ENCODE assay signal across 8 cellular contexts in the genomic region with DNA sequence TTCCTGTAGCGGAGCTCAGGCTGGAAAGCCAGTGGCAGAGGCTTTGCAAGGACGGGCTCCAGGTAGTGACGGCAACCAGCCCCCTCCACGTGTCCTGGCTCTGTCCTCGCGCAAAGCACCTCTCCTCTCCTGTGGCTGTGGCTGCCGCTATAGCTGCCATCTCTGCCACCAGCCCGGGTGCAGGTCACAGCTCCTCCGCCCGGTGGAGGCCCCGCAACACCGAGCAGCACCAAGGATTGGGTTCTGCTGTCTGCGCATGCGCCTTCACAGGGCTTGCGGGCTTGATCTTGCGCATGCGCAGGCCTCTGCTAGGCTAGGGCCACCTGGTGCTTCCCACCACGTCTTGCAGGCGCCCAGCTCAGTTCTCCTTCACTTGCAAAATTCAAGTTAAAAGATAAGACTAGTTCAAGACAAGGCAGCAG.
DNase-seq lines count a peak whose midpoint lies in the region; ATAC-seq and TF ChIP-seq lines count a peak whose summit lies in the region.

No MANE protein-coding gene starts in this region.

- in situ Hi-C loops in gastrocnemius medialis (cut with MboI; ENCODE audit: low sequenced_read_pairs in 4 of 4) = no loop called here

- H3K27ac Mint-ChIP-seq in stimulated activated memory B cell treated with anti-CD40 and anti-IgM and Interleukin-4, amounts not matched to agents 10 μg/mL and 1 μg/mL and 100 μg/mL, for 72 hours = no peak overlapping the region

- H3K27me3 Mint-ChIP-seq in activated T-cell treated with anti-CD3 and anti-CD28 coated beads, Interleukin-2, amount 50 U/mL, for 4 hours (ENCODE audit: low read depth) = peaks cover 5% of the 10 kb centered on the region
- H3K27me3 Mint-ChIP-seq in stimulated activated memory B cell treated with anti-CD40 and anti-IgM and Interleukin-4, amounts not matched to agents 10 μg/mL and 1 μg/mL and 100 μg/mL, for 72 hours = peaks cover 24% of the 10 kb centered on the region

- no peak for TF ChIP-seq CTCF in gastrocnemius medialis (IDR thresholded peaks at IDR 0.05 in 4 of 5, conservative IDR thresholded peaks at IDR 0.05 in 1 of 5)

- no peak overlapping the region for H3K4me3 ChIP-seq in gastrocnemius medialis

- no peaks in the 10 kb centered on the region for H3K27me3 ChIP-seq in gastrocnemius medialis

- H3K9me3 ChIP-seq in gastrocnemius medialis = no peaks in the 10 kb centered on the region

- TF ChIP-seq POLR2A in gastrocnemius medialis (IDR thresholded peaks at IDR 0.05) = no peak

- ATAC-seq in HG03469 (IDR thresholded peaks at IDR 0.05; ENCODE audit: unreplicated experiment) = peak; percentile 57
- ATAC-seq in activated T-cell treated with anti-CD3 and anti-CD28 coated beads, Interleukin-2, amount 50 U/mL, for 4 hours = peak; percentile 51 to 70
- peak; percentile 70 for ATAC-seq in stimulated activated memory B cell treated with anti-CD40 and anti-IgM and Interleukin-4, amounts not matched to agents 10 μg/mL and 1 μg/mL and 100 μg/mL, for 72 hours
- ATAC-seq in gastrocnemius medialis = no peak

- no peak overlapping the region for H3K27ac ChIP-seq in gastrocnemius medialis

- H3K4me1 Mint-ChIP-seq in activated T-cell treated with anti-CD3 and anti-CD28 coated beads, Interleukin-2, amount 50 U/mL, for 4 hours (ENCODE audit: low read depth) = no peaks in the 10 kb centered on the region
- no peaks in the 10 kb centered on the region for H3K4me1 Mint-ChIP-seq in stimulated activated memory B cell treated with anti-CD40 and anti-IgM and Interleukin-4, amounts not matched to agents 10 μg/mL and 1 μg/mL and 100 μg/mL, for 72 hours

- H3K4me3 Mint-ChIP-seq in activated T-cell treated with anti-CD3 and anti-CD28 coated beads, Interleukin-2, amount 50 U/mL, for 4 hours = no peak overlapping the region
- H3K4me3 Mint-ChIP-seq in stimulated activated memory B cell treated with anti-CD40 and anti-IgM and Interleukin-4, amounts not matched to agents 10 μg/mL and 1 μg/mL and 100 μg/mL, for 72 hours = peak overlapping the region; percentile 40

- no peaks in the 10 kb centered on the region for H3K4me1 ChIP-seq in gastrocnemius medialis

- intact Hi-C loops in gastrocnemius medialis (cut with DNase I; ENCODE audit: low total_unique reads) = no loop called here

- H3K9me3 Mint-ChIP-seq in activated T-cell treated with anti-CD3 and anti-CD28 coated beads, Interleukin-2, amount 50 U/mL, for 4 hours = no peaks in the 10 kb centered on the region
- H3K9me3 Mint-ChIP-seq in stimulated activated memory B cell treated with anti-CD40 and anti-IgM and Interleukin-4, amounts not matched to agents 10 μg/mL and 1 μg/mL and 100 μg/mL, for 72 hours = peaks cover 3% of the 10 kb centered on the region

- no peaks in the 10 kb centered on the region for H3K36me3 Mint-ChIP-seq in activated T-cell treated with anti-CD3 and anti-CD28 coated beads, Interleukin-2, amount 50 U/mL, for 4 hours (ENCODE audit: insufficient read depth)
- no peaks in the 10 kb centered on the region for H3K36me3 Mint-ChIP-seq in stimulated activated memory B cell treated with anti-CD40 and anti-IgM and Interleukin-4, amounts not matched to agents 10 μg/mL and 1 μg/mL and 100 μg/mL, for 72 hours

- H3K36me3 ChIP-seq in gastrocnemius medialis = no peaks in the 10 kb centered on the region

- DNase-seq in activated T-cell treated with anti-CD3 and anti-CD28 coated beads, Interleukin-2, amount 50 U/mL, for 4 hours = peak; percentile 36
- DNase-seq in hepatic stellate cell (ENCODE audit: low spot score) = peak; percentile 76
- no peak for DNase-seq in glomerular visceral epithelial cell (ENCODE audit: extremely low spot score)
- no peak for DNase-seq in COLO668 (lab: John Stamatoyannopoulos, UW; ENCODE audit: unreplicated experiment)
- DNase-seq in SHP77 treated with DMSO at 0.1 percent for 48 hours (lab: John Stamatoyannopoulos, UW) = no peak
- DNase-seq in gastrocnemius medialis = no peak

Comparison
In these comparisons a context has a peak if more than half of its experiments do, and no peak if none do; other contexts are left out.
1. ATAC-seq: peak in HG03469 (single experiment), activated T-cell treated with anti-CD3 and anti-CD28 coated beads, Interleukin-2, amount 50 U/mL, for 4 hours (2 of 2) and stimulated activated memory B cell treated with anti-CD40 and anti-IgM and Interleukin-4, amounts not matched to agents 10 μg/mL and 1 μg/mL and 100 μg/mL, for 72 hours (single experiment); none in gastrocnemius medialis (0 of 2).
2. DNase-seq: peak in activated T-cell treated with anti-CD3 and anti-CD28 coated beads, Interleukin-2, amount 50 U/mL, for 4 hours (single experiment) and hepatic stellate cell (single experiment); none in glomerular visceral epithelial cell (single experiment), COLO668 (single experiment), SHP77 treated with DMSO at 0.1 percent for 48 hours (single experiment) and gastrocnemius medialis (0 of 2).